1 cellular context compared by ENCODE assay signal in the genomic region with DNA sequence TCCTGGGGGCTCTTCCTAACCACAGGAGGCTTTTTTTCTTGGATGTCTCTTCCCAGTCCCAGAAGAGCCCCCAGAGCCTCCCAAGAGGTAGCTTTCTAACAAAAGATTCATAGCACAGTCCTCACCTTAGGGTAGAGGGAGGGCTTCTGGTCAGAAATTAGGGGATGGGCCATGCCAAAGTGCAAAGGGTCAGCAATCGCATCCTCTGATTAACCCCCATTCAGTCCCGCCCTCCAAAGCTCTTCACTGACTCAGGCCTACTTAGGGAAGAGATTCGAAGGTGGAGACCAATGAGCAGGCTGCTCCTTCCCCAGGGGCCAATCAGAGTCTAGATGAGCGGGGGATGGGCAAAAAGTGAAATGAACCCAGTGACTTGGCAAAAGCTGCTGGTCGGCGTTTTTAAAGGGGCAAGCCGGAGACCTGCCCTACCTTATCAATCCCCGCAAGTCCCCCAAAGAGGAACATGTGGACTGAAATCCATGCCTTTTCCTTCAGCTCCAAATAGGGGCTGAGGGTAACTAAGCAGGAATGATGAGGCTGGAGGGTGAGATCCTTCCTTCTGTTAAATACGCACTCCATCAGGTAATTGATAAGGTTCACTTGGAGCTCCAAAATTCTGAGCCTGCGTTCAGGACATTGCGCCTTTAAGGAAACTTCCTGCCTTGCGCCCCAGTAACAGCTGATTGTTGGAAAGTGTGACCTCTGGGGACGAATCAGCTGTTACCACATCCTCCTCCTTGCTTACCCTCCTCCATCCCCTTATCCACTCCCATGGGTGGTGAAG.
A peak's percentile ranks its signal among the peaks of the same experiment; 100 is the strongest.
TF ChIP-seq lines count a peak whose summit lies in the region.

No MANE protein-coding gene starts in this region.

TF ChIP-seq in HepG2, 621 proteins besides CTCF, POLR2A, EP300 and RAD21 (continued from another document and continues in another):
- TF ChIP-seq, protein P1, sequence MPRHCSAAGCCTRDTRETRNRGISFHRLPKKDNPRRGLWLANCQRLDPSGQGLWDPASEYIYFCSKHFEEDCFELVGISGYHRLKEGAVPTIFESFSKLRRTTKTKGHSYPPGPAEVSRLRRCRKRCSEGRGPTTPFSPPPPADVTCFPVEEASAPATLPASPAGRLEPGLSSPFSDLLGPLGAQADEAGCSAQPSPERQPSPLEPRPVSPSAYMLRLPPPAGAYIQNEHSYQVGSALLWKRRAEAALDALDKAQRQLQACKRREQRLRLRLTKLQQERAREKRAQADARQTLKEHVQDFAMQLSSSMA (CRISPR knock-in tag; IDR thresholded peaks at IDR 0.05), result no peak
- TF ChIP-seq, protein P2, sequence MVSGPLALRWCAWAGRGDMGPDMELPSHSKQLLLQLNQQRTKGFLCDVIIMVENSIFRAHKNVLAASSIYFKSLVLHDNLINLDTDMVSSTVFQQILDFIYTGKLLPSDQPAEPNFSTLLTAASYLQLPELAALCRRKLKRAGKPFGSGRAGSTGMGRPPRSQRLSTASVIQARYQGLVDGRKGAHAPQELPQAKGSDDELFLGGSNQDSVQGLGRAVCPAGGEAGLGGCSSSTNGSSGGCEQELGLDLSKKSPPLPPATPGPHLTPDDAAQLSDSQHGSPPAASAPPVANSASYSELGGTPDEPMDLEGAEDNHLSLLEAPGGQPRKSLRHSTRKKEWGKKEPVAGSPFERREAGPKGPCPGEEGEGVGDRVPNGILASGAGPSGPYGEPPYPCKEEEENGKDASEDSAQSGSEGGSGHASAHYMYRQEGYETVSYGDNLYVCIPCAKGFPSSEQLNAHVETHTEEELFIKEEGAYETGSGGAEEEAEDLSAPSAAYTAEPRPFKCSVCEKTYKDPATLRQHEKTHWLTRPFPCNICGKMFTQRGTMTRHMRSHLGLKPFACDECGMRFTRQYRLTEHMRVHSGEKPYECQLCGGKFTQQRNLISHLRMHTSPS (CRISPR knock-in tag; IDR thresholded peaks at IDR 0.05; ENCODE audit: low read depth), result no peak
- TF ChIP-seq ETV6 (CRISPR knock-in tag; conservative IDR thresholded peaks at IDR 0.05) (no peak), ZNF563 (CRISPR knock-in tag; IDR thresholded peaks at IDR 0.05) (no peak), RXRB (CRISPR knock-in tag; IDR thresholded peaks at IDR 0.05; ENCODE audit: borderline replicate concordance) (peak; percentile 12; the same call in 1 of the 2 replicates), ZFX (CRISPR knock-in tag; IDR thresholded peaks at IDR 0.05; ENCODE audit: low read depth) (peak; percentile 41; the same call in 1 of the 2 replicates), ZKSCAN1 (IDR thresholded peaks at IDR 0.05; ENCODE audit: low read length) (no peak), ZNF616 (CRISPR knock-in tag; IDR thresholded peaks at IDR 0.05; ENCODE audit: low read depth) (no peak), XRCC5 (optimal IDR thresholded peaks at IDR 0.05; ENCODE audit: low read length) (peak; percentile 18), MED1 (CRISPR knock-in tag; IDR thresholded peaks at IDR 0.05) (peak; percentile 52; the same call in 1 of the 2 replicates), ZNF816 (CRISPR knock-in tag; IDR thresholded peaks at IDR 0.05; ENCODE audit: borderline replicate concordance) (no peak), MYC (CRISPR knock-in tag; IDR thresholded peaks at IDR 0.05; ENCODE audit: borderline replicate concordance) (no peak; the same call in 1 of the 2 replicates), ZNF558 (CRISPR knock-in tag; IDR thresholded peaks at IDR 0.05; ENCODE audit: borderline replicate concordance) (no peak), TCF7L2 (IDR thresholded peaks at IDR 0.05; ENCODE audit: low read depth, low read length) (no peak), ZBTB7B (CRISPR knock-in tag; IDR thresholded peaks at IDR 0.05) (peak; percentile 64; the same call in 1 of the 2 replicates), ZNF138 (CRISPR knock-in tag; IDR thresholded peaks at IDR 0.05; ENCODE audit: low read depth) (no peak), SUZ12 (IDR thresholded peaks at IDR 0.05; ENCODE audit: low read depth, low read length) (no peak), SMYD3 (CRISPR knock-in tag; IDR thresholded peaks at IDR 0.05) (no peak), ZNF264 (CRISPR knock-in tag; IDR thresholded peaks at IDR 0.05) (no peak), MIER3 (CRISPR knock-in tag; IDR thresholded peaks at IDR 0.05; ENCODE audit: borderline replicate concordance) (peak; percentile 20; the same call in 1 of the 2 replicates), AKAP8 (CRISPR knock-in tag; IDR thresholded peaks at IDR 0.05) (no peak), SIX1 (CRISPR knock-in tag; IDR thresholded peaks at IDR 0.05; ENCODE audit: borderline replicate concordance) (no peak), MXI1 (IDR thresholded peaks at IDR 0.05; ENCODE audit: borderline replicate concordance, low read depth, low read length) (peak; percentile 44; the same call in 1 of the 3 replicates), GABPA (IDR thresholded peaks at IDR 0.05; ENCODE audit: low read depth, low read length) (no peak), GABPA (CRISPR knock-in tag; IDR thresholded peaks at IDR 0.05; ENCODE audit: low read depth) (peak; percentile 16; the same call in 1 of the 2 replicates), ARNTL (CRISPR knock-in tag; IDR thresholded peaks at IDR 0.05) (0 out of 2 replicates have a peak, but pooled peaks have one; percentile 4), HNRNPH1 (optimal IDR thresholded peaks at IDR 0.05; ENCODE audit: low read depth, low read length) (no peak), FOXO1 (CRISPR knock-in tag; IDR thresholded peaks at IDR 0.05) (no peak), ZC3H4 (CRISPR knock-in tag; IDR thresholded peaks at IDR 0.05; ENCODE audit: borderline replicate concordance) (no peak), HMG20B (CRISPR knock-in tag; conservative IDR thresholded peaks at IDR 0.05) (0 out of 2 replicates have a peak, but pooled peaks have one; percentile 27), SALL1 (CRISPR knock-in tag; IDR thresholded peaks at IDR 0.05) (peak; percentile 40; the same call in 1 of the 2 replicates), HMGA1 (CRISPR knock-in tag; conservative IDR thresholded peaks at IDR 0.05) (no peak), ZNF432 (CRISPR knock-in tag; IDR thresholded peaks at IDR 0.05; ENCODE audit: borderline replicate concordance) (no peak)
- TF ChIP-seq, protein P3, sequence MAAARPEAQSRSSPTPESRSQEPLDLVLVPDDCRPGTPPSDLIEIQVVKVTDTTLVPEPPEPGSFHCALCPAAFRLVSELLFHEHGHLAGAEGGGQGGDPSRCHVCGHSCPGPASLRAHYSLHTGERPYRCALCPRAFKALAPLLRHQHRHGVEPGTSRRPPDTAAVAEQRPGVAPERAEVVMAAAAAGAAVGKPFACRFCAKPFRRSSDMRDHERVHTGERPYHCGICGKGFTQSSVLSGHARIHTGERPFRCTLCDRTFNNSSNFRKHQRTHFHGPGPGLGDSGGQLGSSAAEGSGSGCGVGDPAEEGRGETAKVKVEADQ (CRISPR knock-in tag; IDR thresholded peaks at IDR 0.05; ENCODE audit: borderline replicate concordance), result 0 out of 2 replicates have a peak, but pooled peaks have one; percentile 17
- TF ChIP-seq, protein P4, sequence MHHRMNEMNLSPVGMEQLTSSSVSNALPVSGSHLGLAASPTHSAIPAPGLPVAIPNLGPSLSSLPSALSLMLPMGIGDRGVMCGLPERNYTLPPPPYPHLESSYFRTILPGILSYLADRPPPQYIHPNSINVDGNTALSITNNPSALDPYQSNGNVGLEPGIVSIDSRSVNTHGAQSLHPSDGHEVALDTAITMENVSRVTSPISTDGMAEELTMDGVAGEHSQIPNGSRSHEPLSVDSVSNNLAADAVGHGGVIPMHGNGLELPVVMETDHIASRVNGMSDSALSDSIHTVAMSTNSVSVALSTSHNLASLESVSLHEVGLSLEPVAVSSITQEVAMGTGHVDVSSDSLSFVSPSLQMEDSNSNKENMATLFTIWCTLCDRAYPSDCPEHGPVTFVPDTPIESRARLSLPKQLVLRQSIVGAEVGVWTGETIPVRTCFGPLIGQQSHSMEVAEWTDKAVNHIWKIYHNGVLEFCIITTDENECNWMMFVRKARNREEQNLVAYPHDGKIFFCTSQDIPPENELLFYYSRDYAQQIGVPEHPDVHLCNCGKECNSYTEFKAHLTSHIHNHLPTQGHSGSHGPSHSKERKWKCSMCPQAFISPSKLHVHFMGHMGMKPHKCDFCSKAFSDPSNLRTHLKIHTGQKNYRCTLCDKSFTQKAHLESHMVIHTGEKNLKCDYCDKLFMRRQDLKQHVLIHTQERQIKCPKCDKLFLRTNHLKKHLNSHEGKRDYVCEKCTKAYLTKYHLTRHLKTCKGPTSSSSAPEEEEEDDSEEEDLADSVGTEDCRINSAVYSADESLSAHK (CRISPR knock-in tag; IDR thresholded peaks at IDR 0.05; ENCODE audit: borderline replicate concordance), result no peak
- TF ChIP-seq, protein P5, sequence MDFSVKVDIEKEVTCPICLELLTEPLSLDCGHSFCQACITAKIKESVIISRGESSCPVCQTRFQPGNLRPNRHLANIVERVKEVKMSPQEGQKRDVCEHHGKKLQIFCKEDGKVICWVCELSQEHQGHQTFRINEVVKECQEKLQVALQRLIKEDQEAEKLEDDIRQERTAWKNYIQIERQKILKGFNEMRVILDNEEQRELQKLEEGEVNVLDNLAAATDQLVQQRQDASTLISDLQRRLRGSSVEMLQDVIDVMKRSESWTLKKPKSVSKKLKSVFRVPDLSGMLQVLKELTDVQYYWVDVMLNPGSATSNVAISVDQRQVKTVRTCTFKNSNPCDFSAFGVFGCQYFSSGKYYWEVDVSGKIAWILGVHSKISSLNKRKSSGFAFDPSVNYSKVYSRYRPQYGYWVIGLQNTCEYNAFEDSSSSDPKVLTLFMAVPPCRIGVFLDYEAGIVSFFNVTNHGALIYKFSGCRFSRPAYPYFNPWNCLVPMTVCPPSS (IDR thresholded peaks at IDR 0.05), result no peak
- TF ChIP-seq, protein P6, sequence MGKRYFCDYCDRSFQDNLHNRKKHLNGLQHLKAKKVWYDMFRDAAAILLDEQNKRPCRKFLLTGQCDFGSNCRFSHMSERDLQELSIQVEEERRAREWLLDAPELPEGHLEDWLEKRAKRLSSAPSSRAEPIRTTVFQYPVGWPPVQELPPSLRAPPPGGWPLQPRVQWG (CRISPR knock-in tag; IDR thresholded peaks at IDR 0.05; ENCODE audit: borderline replicate concordance, low read depth), result no peak
- TF ChIP-seq, protein P7, sequence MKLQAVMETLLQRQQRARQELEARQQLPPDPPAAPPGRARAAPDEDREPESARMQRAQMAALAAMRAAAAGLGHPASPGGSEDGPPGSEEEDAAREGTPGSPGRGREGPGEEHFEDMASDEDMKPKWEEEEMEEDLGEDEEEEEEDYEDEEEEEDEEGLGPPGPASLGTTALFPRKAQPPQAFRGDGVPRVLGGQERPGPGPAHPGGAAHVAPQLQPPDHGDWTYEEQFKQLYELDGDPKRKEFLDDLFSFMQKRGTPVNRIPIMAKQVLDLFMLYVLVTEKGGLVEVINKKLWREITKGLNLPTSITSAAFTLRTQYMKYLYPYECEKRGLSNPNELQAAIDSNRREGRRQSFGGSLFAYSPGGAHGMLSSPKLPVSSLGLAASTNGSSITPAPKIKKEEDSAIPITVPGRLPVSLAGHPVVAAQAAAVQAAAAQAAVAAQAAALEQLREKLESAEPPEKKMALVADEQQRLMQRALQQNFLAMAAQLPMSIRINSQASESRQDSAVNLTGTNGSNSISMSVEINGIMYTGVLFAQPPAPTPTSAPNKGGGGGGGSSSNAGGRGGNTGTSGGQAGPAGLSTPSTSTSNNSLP (IDR thresholded peaks at IDR 0.05; ENCODE audit: low read depth, low read length), result peak; percentile 83; the same call in 1 of the 2 replicates
- TF ChIP-seq, protein P8, sequence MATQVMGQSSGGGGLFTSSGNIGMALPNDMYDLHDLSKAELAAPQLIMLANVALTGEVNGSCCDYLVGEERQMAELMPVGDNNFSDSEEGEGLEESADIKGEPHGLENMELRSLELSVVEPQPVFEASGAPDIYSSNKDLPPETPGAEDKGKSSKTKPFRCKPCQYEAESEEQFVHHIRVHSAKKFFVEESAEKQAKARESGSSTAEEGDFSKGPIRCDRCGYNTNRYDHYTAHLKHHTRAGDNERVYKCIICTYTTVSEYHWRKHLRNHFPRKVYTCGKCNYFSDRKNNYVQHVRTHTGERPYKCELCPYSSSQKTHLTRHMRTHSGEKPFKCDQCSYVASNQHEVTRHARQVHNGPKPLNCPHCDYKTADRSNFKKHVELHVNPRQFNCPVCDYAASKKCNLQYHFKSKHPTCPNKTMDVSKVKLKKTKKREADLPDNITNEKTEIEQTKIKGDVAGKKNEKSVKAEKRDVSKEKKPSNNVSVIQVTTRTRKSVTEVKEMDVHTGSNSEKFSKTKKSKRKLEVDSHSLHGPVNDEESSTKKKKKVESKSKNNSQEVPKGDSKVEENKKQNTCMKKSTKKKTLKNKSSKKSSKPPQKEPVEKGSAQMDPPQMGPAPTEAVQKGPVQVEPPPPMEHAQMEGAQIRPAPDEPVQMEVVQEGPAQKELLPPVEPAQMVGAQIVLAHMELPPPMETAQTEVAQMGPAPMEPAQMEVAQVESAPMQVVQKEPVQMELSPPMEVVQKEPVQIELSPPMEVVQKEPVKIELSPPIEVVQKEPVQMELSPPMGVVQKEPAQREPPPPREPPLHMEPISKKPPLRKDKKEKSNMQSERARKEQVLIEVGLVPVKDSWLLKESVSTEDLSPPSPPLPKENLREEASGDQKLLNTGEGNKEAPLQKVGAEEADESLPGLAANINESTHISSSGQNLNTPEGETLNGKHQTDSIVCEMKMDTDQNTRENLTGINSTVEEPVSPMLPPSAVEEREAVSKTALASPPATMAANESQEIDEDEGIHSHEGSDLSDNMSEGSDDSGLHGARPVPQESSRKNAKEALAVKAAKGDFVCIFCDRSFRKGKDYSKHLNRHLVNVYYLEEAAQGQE (IDR thresholded peaks at IDR 0.05; ENCODE audit: borderline replicate concordance in 1 of 2, low read depth in 1 of 2, low read length in 2 of 2), result no peak
- TF ChIP-seq, protein P9, sequence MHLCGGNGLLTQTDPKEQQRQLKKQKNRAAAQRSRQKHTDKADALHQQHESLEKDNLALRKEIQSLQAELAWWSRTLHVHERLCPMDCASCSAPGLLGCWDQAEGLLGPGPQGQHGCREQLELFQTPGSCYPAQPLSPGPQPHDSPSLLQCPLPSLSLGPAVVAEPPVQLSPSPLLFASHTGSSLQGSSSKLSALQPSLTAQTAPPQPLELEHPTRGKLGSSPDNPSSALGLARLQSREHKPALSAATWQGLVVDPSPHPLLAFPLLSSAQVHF (CRISPR knock-in tag; IDR thresholded peaks at IDR 0.05), result no peak
